In the genomic region with DNA sequence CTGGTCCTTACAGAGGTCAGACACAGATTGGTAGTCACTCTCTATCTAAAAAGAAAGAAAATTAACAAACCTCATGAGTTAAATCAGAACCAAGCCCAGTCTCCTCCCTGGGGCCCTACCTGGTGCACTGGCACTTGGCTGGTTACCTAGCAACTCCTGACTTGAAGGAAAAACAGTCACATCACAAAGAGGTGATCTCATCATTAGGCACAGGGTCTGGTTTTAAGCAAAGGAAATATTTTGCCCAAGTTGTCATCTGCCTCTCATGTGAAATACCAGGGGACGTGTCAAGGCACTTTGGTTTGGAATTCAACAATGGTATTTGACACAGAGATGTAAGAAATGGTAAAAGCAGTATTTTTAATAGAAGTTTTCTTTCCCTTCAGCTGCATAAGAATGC, we compare ENCODE assay signal across 1 cellular context.
TF ChIP-seq lines count a peak whose summit lies in the region.

No MANE protein-coding gene starts in this region.

TF ChIP-seq in HepG2, 621 proteins besides CTCF, POLR2A, EP300 and RAD21 (continued from another document):
- TF ChIP-seq, protein P1, sequence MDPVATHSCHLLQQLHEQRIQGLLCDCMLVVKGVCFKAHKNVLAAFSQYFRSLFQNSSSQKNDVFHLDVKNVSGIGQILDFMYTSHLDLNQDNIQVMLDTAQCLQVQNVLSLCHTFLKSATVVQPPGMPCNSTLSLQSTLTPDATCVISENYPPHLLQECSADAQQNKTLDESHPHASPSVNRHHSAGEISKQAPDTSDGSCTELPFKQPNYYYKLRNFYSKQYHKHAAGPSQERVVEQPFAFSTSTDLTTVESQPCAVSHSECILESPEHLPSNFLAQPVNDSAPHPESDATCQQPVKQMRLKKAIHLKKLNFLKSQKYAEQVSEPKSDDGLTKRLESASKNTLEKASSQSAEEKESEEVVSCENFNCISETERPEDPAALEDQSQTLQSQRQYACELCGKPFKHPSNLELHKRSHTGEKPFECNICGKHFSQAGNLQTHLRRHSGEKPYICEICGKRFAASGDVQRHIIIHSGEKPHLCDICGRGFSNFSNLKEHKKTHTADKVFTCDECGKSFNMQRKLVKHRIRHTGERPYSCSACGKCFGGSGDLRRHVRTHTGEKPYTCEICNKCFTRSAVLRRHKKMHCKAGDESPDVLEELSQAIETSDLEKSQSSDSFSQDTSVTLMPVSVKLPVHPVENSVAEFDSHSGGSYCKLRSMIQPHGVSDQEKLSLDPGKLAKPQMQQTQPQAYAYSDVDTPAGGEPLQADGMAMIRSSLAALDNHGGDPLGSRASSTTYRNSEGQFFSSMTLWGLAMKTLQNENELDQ (CRISPR knock-in tag; IDR thresholded peaks at IDR 0.05; ENCODE audit: borderline replicate concordance) = no peak
- TF ChIP-seq ZNF382 (CRISPR knock-in tag; IDR thresholded peaks at IDR 0.05; ENCODE audit: borderline replicate concordance) = no peak
